9 cellular contexts compared by ENCODE assay signal in the genomic region with DNA sequence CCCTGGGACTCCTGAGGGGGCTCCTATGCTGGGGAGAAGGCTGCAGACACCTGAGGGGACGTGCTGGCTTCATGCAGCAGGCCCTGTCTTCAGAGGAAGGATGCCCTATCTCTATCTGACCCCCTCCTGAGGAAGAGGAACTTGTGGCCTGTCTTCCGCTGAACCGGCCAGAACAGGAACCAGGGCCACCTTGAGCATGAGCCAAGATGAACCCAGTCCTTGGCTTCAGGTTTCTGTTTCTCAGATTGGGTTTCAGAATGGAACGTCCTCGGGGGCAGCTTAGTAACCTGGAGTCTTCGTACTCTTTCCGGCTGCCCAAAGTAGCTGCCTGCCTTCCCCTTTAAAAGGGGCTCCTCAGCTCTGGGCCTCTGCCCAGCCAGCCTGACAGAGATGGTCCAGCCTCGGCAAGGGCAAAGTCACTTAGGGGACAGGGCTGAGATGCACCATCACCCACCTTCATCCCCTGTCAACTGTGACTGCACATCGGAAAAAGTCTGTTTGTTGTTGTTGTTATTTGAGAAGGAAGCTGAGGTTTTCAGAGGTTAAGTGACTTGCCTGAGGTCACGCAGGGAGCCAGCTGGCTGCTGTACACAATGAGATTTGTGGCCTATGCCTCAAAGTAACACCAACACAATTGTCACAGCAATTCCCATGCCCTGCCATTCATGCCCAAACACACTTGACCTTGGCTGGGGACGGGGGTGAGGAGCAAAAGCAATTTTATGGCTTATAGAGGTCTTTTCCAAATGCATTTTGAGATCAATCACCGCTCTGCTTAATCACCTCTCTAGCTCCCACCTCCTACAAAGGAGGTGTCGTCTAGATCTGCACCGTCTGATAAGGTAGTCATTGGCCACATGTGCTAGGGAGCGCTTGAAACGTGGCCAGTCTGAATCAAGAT. TPM values are rescaled to one million over a fixed set of nuclear protein-coding genes. Genes with fewer than 3 reads are reported as not detected.
DNase-seq lines count a peak whose midpoint lies in the region; ATAC-seq and TF ChIP-seq lines count a peak whose summit lies in the region.
"Had no signal": no experiment of that assay in that cellular context is flagged by ENCODE, and none has a peak within 500 bp of the region (broad histone marks: within the 10 kb centered on the region; RNA-seq: fewer than 3 reads in every experiment).

No MANE protein-coding gene starts in this region.

- H3K4me1 ChIP-seq in KMS-11 (ENCODE audit: low read depth, poor library complexity, severe bottlenecking) (peaks cover 91% of the 10 kb centered on the region), lung (ENCODE audit: control insufficient read depth in 2 of 2, insufficient read depth in 2 of 2, low read length in 2 of 2) (peaks cover 0 to 18% of the 10 kb centered on the region in 2 donors), aorta (ENCODE audit: control insufficient read depth in 1 of 2, insufficient read depth in 2 of 2, low read length in 2 of 2) (peaks cover 0 to 3% of the 10 kb centered on the region in 2 donors)

- no peaks in the 10 kb centered on the region for H3K36me3 ChIP-seq in KMS-11 (ENCODE audit: insufficient read depth)
- H3K36me3 ChIP-seq in lung (ENCODE audit: control insufficient read depth in 2 of 2, insufficient read depth in 2 of 2, low read length in 2 of 2), result no peaks in the 10 kb centered on the region
- peaks cover 0 to 5% of the 10 kb centered on the region in 2 donors for H3K36me3 ChIP-seq in aorta (ENCODE audit: control insufficient read depth in 1 of 2, insufficient read depth in 2 of 2, low read length in 1 of 2)

- POLR2A ChIA-PET in activated CD8-positive, alpha-beta T cell treated with anti-CD3 and anti-CD28 coated beads for 36 hours (lab: Charles Lee), result interaction anchor here (0.7 to 8.4 kb wide), 9 partner anchors 11 to 757 kb away, joined by 3 to 180 read pairs (median 4); partner anchors contain the start of genes ASB2 and OTUB2

- no peaks in the 10 kb centered on the region for H3K27me3 Mint-ChIP-seq in activated CD8-positive, alpha-beta T cell treated with anti-CD3 and anti-CD28 coated beads for 36 hours

- peaks cover 5% of the 10 kb centered on the region for H3K9me3 Mint-ChIP-seq in activated CD8-positive, alpha-beta T cell treated with anti-CD3 and anti-CD28 coated beads for 36 hours

- H3K4me3 ChIP-seq in KMS-11 (IDR thresholded peaks at IDR 0.05; ENCODE audit: insufficient read depth, low read depth, low read length), result no peak overlapping the region
- no peak overlapping the region for H3K4me3 ChIP-seq in lung
- no peak overlapping the region for H3K4me3 ChIP-seq in aorta (ENCODE audit: low read length in 2 of 2)
- H3K4me3 ChIP-seq: SJSA1 had no signal

- H3K9me3 ChIP-seq in lung (ENCODE audit: control insufficient read depth in 2 of 2, insufficient read depth in 1 of 2, low read length in 1 of 2), result no peaks in the 10 kb centered on the region
- no peaks in the 10 kb centered on the region for H3K9me3 ChIP-seq in aorta (ENCODE audit: control insufficient read depth, low read length)
- H3K9me3 ChIP-seq: SJSA1 had no signal

- intact Hi-C loops in activated CD8-positive, alpha-beta T cell treated with anti-CD3 and anti-CD28 coated beads for 36 hours (cut with micrococcal nuclease), result no loop called here
- intact Hi-C loops in aorta (cut with DNase I), result no loop called here

- CTCF ChIA-PET in activated CD8-positive, alpha-beta T cell treated with anti-CD3 and anti-CD28 coated beads for 36 hours (lab: Charles Lee), result interaction anchor here (0.9 to 12.0 kb wide), 7 partner anchors 9 to 73 kb away, joined by 3 to 170 read pairs (median 7); partner anchors contain the start of gene ASB2

- ATAC-seq in GM18499 (IDR thresholded peaks at IDR 0.05; ENCODE audit: insufficient read depth, unreplicated experiment), result peak; percentile 34
- peak; percentile 62 for ATAC-seq in GM21723 (IDR thresholded peaks at IDR 0.05; ENCODE audit: unreplicated experiment)
- peak; percentile 33 for ATAC-seq in activated CD8-positive, alpha-beta T cell treated with anti-CD3 and anti-CD28 coated beads for 36 hours
- no peak for ATAC-seq in lung (ENCODE audit: insufficient read depth, low FRiP score)
- ATAC-seq in aorta (ENCODE audit: low FRiP score), result no peak

- H3K36me3 Mint-ChIP-seq in activated CD8-positive, alpha-beta T cell treated with anti-CD3 and anti-CD28 coated beads for 36 hours (ENCODE audit: low read depth), result peaks cover 22% of the 10 kb centered on the region

- H3K4me1 Mint-ChIP-seq in activated CD8-positive, alpha-beta T cell treated with anti-CD3 and anti-CD28 coated beads for 36 hours (ENCODE audit: low read depth), result peaks cover 92% of the 10 kb centered on the region

- H3K4me2 ChIP-seq in KMS-11, result peak overlapping the region; percentile 89

- H3K4me3 Mint-ChIP-seq in activated CD8-positive, alpha-beta T cell treated with anti-CD3 and anti-CD28 coated beads for 36 hours, result peak overlapping the region; percentile 66

- 46 to 53% methylated on average over 16 of the region's 16 CpGs for WGBS in lung, 2 donors
- 45 to 57% methylated on average over 16 of the region's 16 CpGs for WGBS in aorta, 2 donors

- H3K27me3 ChIP-seq in KMS-11 (ENCODE audit: insufficient read depth, low read depth) (no peaks in the 10 kb centered on the region), lung (ENCODE audit: control insufficient read depth, insufficient read depth) (no peaks in the 10 kb centered on the region), aorta (ENCODE audit: control insufficient read depth in 1 of 2, insufficient read depth in 2 of 2, low read length in 1 of 2) (no peaks in the 10 kb centered on the region)
- H3K27me3 ChIP-seq: SJSA1 had no signal

- H4K20me1 ChIP-seq in KMS-11 (ENCODE audit: insufficient read depth), result no peaks in the 10 kb centered on the region

- peak; percentile 79 for DNase-seq in activated CD8-positive, alpha-beta T cell treated with anti-CD3 and anti-CD28 coated beads for 36 hours
- DNase-seq in lung (ENCODE audit: low spot score) (no peak), aorta (no peak), NCI-H1436 (lab: John Stamatoyannopoulos, UW) (no peak), 8988T (no peak)

- peak overlapping the region; percentile 90 for H3K27ac ChIP-seq in KMS-11
- H3K27ac ChIP-seq in lung (ENCODE audit: low read depth in 1 of 2, low read length in 1 of 2), result peak overlapping the region; percentile 7 to 72
- H3K27ac ChIP-seq in aorta (ENCODE audit: low read depth in 1 of 2, low read length in 2 of 2), result no peak overlapping the region
- H3K27ac ChIP-seq: SJSA1 had no signal

- no peak for TF ChIP-seq CTCF in KMS-11 (conservative IDR thresholded peaks at IDR 0.05; ENCODE audit: low read depth, low read length)
- no peak for TF ChIP-seq CTCF in activated CD8-positive, alpha-beta T cell treated with anti-CD3 and anti-CD28 coated beads for 36 hours (IDR thresholded peaks at IDR 0.05)
- TF ChIP-seq CTCF in lung (IDR thresholded peaks at IDR 0.05; ENCODE audit: control extremely low read depth, extremely low read depth), result no peak

- peak overlapping the region; percentile 30; the same call in 1 of the 2 replicates for H2AFZ ChIP-seq in KMS-11 (ENCODE audit: low read depth)

- peak overlapping the region; percentile 39; the same call in 1 of the 2 replicates for H3K9ac ChIP-seq in KMS-11

- H3K79me2 ChIP-seq in KMS-11 (ENCODE audit: insufficient read depth, low read depth), result no peaks in the 10 kb centered on the region

- H3K27ac Mint-ChIP-seq in activated CD8-positive, alpha-beta T cell treated with anti-CD3 and anti-CD28 coated beads for 36 hours, result peak overlapping the region; percentile 99

RNA-seq across cellular contexts. Expression of gene ASB2, which starts 13.4 kb away (rescaled TPM):
- 10 to 100 TPM; 11.7 to 12.7 TPM for total RNA-seq in activated CD8-positive, alpha-beta T cell treated with anti-CD3 and anti-CD28 coated beads for 36 hours
- total RNA-seq in lung (1 to 10 TPM; 2.3 to 3.7 TPM), aorta (10 to 100 TPM; 53.3 to 57.0 TPM)
- polyA plus RNA-seq in lung (1 to 10 TPM; 1.8 to 2.9 TPM), aorta (10 to 100 TPM in 1 of 2 donors, 1 to 10 TPM in 1; 9.1 to 24.8 TPM)

RNA-seq across cellular contexts. Expression of gene CCDC197, which starts 34.1 kb away (rescaled TPM):
- not detected for total RNA-seq in activated CD8-positive, alpha-beta T cell treated with anti-CD3 and anti-CD28 coated beads for 36 hours
- total RNA-seq in lung, result not detected
- polyA plus RNA-seq in lung, result not detected
- under 1 TPM in 1 of 2 donors, not detected in 1; 0.60 TPM for total RNA-seq in aorta
- not detected for polyA plus RNA-seq in aorta
- total RNA-seq: SJSA1 had no signal

RNA-seq across cellular contexts. Expression of gene FAM181A, which starts 35.8 kb away (rescaled TPM):
- total RNA-seq in activated CD8-positive, alpha-beta T cell treated with anti-CD3 and anti-CD28 coated beads for 36 hours, result not detected
- 1 to 10 TPM; 3.2 to 4.0 TPM for total RNA-seq in lung
- polyA plus RNA-seq in lung, result 1 to 10 TPM; 1.9 to 3.4 TPM
- not detected for total RNA-seq in aorta
- polyA plus RNA-seq in aorta, result not detected
- total RNA-seq: SJSA1 had no signal

Comparison
In these comparisons a context has a peak if more than half of its experiments do, and no peak if none do; other contexts are left out.
1. ATAC-seq: peak in GM18499 (single experiment), GM21723 (single experiment) and activated CD8-positive, alpha-beta T cell treated with anti-CD3 and anti-CD28 coated beads for 36 hours (single experiment); none in lung (single experiment) and aorta (single experiment).
2. H3K27ac ChIP-seq: peak in KMS-11 (single experiment) and lung (2 of 2); none in aorta (0 of 2).
3. RNA of gene FAM181A, which starts 35.8 kb away (total RNA-seq): 3.2 to 4.0 TPM in lung; not detected in activated CD8-positive, alpha-beta T cell treated with anti-CD3 and anti-CD28 coated beads for 36 hours and not detected in aorta; every median in the first group is over 4 times any median in the second.